Comparison of ENCODE assay signal across 1 cellular context in genomic region chr20:31516651-31517050, GRCh38.
TF ChIP-seq lines count a peak whose summit lies in the region.

No MANE protein-coding gene starts in this region.

TF ChIP-seq in GM12878, 131 proteins besides CTCF, POLR2A, EP300 and RAD21:
- TF ChIP-seq RFX5 (IDR thresholded peaks at IDR 0.05; ENCODE audit: low read depth, low read length) (no peak), STAT3 (IDR thresholded peaks at IDR 0.05; ENCODE audit: low read depth, low read length) (no peak), POLR2AphosphoS5 (IDR thresholded peaks at IDR 0.05; ENCODE audit: low read length) (0 out of 2 replicates have a peak, but pooled peaks have one; percentile 14), SUPT20H (IDR thresholded peaks at IDR 0.05; ENCODE audit: borderline replicate concordance, control insufficient read depth, low read depth, low read length) (no peak)
